ENCODE assay signal across 8 cellular contexts in the genomic region with DNA sequence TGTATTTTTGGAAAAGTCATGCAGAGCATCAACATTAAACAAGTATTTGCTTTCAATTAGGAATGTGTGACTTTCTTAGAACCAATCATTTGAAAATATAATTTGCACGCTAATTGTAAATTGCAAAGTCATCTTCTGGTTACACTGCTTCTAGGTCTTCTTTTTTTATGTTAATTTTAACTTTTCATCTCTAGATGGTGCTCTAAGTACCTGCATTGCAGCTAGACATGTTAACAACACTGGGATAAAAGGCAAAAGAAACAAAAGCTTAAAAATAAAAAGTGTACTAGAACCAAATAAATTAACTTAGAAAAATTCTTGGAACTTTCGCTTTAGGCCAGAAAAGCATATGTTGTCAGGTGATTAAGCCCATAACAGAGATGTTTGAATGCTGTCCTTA.
DNase-seq lines count a peak whose midpoint lies in the region; ATAC-seq, FAIRE-seq and TF ChIP-seq lines count a peak whose summit lies in the region.

No MANE protein-coding gene starts in this region.

- DNase-seq in GF-D8 (lab: John Stamatoyannopoulos, UW) = peak; percentile 23
- peak; percentile 15 for DNase-seq in NCI-H1694 (lab: John Stamatoyannopoulos, UW)
- DNase-seq in K562 (ENCODE audit: extremely low read depth in 1 of 4, low spot score in 3 of 4) = no peak
- peak; percentile 5 for DNase-seq in midbrain (lab: John Stamatoyannopoulos, UW)
- DNase-seq in T-helper 9 cell = no peak

- TF ChIP-seq POLR2A in K562 (conservative IDR thresholded peaks at IDR 0.05) = no peak
- TF ChIP-seq POLR2A in GM18505 (IDR thresholded peaks at IDR 0.05; ENCODE audit: borderline replicate concordance, extremely low read depth, insufficient read depth, insufficient read length) = no peak

- no peak for TF ChIP-seq CTCF in K562 (IDR thresholded peaks at IDR 0.05 in 2 of 3, conservative IDR thresholded peaks at IDR 0.05 in 1 of 3; ENCODE audit: insufficient read depth in 2 of 3, low read depth in 1 of 3, low read length in 3 of 3)

- no peak overlapping the region for H3K9ac ChIP-seq in K562 (ENCODE audit: insufficient read depth in 1 of 2, low read depth in 2 of 2, low read length in 2 of 2)

- WGBS in K562 (ENCODE audit: insufficient coverage, low coverage, missing lambda C conversion rate) = 12% methylated on average over 2 of the region's 2 CpGs

- intact Hi-C loops in K562 (cut with micrococcal nuclease) = no loop called here

- no peak for TF ChIP-seq EP300 in K562 (IDR thresholded peaks at IDR 0.05; ENCODE audit: low read length)

- peak in 1 of 2 experiments; percentile 30; a peak in 1 of 4 replicates for TF ChIP-seq RAD21 in K562 (CRISPR knock-in tag; conservative IDR thresholded peaks at IDR 0.05 in 1 of 2, IDR thresholded peaks at IDR 0.05 in 1 of 2)

- H3K27ac ChIP-seq in K562 (ENCODE audit: extremely low read depth, low read depth, low read length) = no peak overlapping the region

- no peak overlapping the region for H3K4me2 ChIP-seq in K562 (ENCODE audit: insufficient read depth, low read length)

- no peaks in the 10 kb centered on the region for H3K79me2 ChIP-seq in K562 (ENCODE audit: control insufficient read depth, insufficient read depth, low read length)

- in situ Hi-C loops in K562 (cut with MboI) = no loop called here

- no TSS peak for BruUV-seq in K562 (replicated peaks; lab: Mats Ljungman, UMichigan)

- H3K9me3 ChIP-seq in K562 (replicated peaks; ENCODE audit: control insufficient read depth, insufficient read depth, low read depth, low read length) = no peaks in the 10 kb centered on the region

- H3K9me1 ChIP-seq in K562 (ENCODE audit: control insufficient read depth, insufficient read depth, low read length) = no peaks in the 10 kb centered on the region

- POLR2A ChIA-PET in K562 (lab: Yijun Ruan, JAX) = no interaction called here

- no peaks in the 10 kb centered on the region for H3K4me1 ChIP-seq in K562 (replicated peaks in 1 of 2; ENCODE audit: control insufficient read depth in 2 of 2, insufficient read depth in 2 of 2, low read length in 2 of 2)

- no peak overlapping the region for H3K4me3 ChIP-seq in K562

- no peaks in the 10 kb centered on the region for H4K20me1 ChIP-seq in K562 (replicated peaks; ENCODE audit: control insufficient read depth, insufficient read depth, low read length)

- ATAC-seq in K562 (no peak), HG03565 (IDR thresholded peaks at IDR 0.05; ENCODE audit: unreplicated experiment) (no peak), HG03280 (IDR thresholded peaks at IDR 0.05; ENCODE audit: unreplicated experiment) (no peak), GM18505 (IDR thresholded peaks at IDR 0.05; ENCODE audit: unreplicated experiment) (no peak)

- no peaks in the 10 kb centered on the region for H3K27me3 ChIP-seq in K562 (ENCODE audit: control insufficient read depth in 2 of 2, insufficient read depth in 2 of 2, low read length in 2 of 2)

- CTCF ChIA-PET in K562 (lab: Yijun Ruan, JAX; ENCODE audit: low intra/inter-chr PET ratio) = no interaction called here

- H2AFZ ChIP-seq in K562 (ENCODE audit: low read depth, low read length) = no peak overlapping the region

- no peaks in the 10 kb centered on the region for H3K36me3 ChIP-seq in K562 (ENCODE audit: control insufficient read depth, insufficient read depth, low read length)

- FAIRE-seq in K562 (lab: Jason Lieb, UNC) = no peak

TF ChIP-seq in K562, 482 proteins besides CTCF, POLR2A, EP300 and RAD21:
- TF ChIP-seq NFE2L1 (tag; IDR thresholded peaks at IDR 0.05; ENCODE audit: borderline replicate concordance, low read depth) = 0 out of 2 replicates have a peak, but pooled peaks have one; percentile 10
- TF ChIP-seq C11orf30 (IDR thresholded peaks at IDR 0.05; ENCODE audit: low read depth) = peak; percentile 22; the same call in 1 of the 2 replicates
- TF ChIP-seq NR4A1 (CRISPR knock-in tag; IDR thresholded peaks at IDR 0.05) = no peak
- TF ChIP-seq NR4A1 (tag; IDR thresholded peaks at IDR 0.05) = no peak
- TF ChIP-seq CBX5 (IDR thresholded peaks at IDR 0.05; ENCODE audit: borderline replicate concordance, low read depth) = no peak
- no peak for TF ChIP-seq SAP30 (IDR thresholded peaks at IDR 0.05; ENCODE audit: borderline replicate concordance, insufficient read depth, low read depth, low read length, poor library complexity, severe bottlenecking)
- TF ChIP-seq MAFG (tag; conservative IDR thresholded peaks at IDR 0.05) = peak; percentile 82

Comparison
In these comparisons a context has a peak if more than half of its experiments do, and no peak if none do; other contexts are left out.
1. DNase-seq: peak in GF-D8 (single experiment), NCI-H1694 (single experiment) and midbrain (single experiment); none in K562 (0 of 4) and T-helper 9 cell (single experiment).